Comparison of ENCODE assay signal across 1 cellular context in genomic region chr4:7523526-7523925, GRCh38.
TF ChIP-seq lines count a peak whose summit lies in the region.

No MANE protein-coding gene starts in this region.

TF ChIP-seq in SK-N-SH, 30 proteins besides CTCF, POLR2A, EP300 and RAD21 (continued from another document):
- TF ChIP-seq ZBTB33 (IDR thresholded peaks at IDR 0.05; ENCODE audit: borderline replicate concordance, low read depth) (no peak), USF1 (IDR thresholded peaks at IDR 0.05; ENCODE audit: borderline replicate concordance, low read depth) (no peak), MAX (IDR thresholded peaks at IDR 0.05; ENCODE audit: low read depth) (no peak), IRF3 (IDR thresholded peaks at IDR 0.05; ENCODE audit: low read depth, low read length) (no peak), POLR2AphosphoS5 (IDR thresholded peaks at IDR 0.05; ENCODE audit: low read depth, low read length) (no peak), SMC3 (IDR thresholded peaks at IDR 0.05; ENCODE audit: low read depth, low read length) (no peak), NFIC (IDR thresholded peaks at IDR 0.05; ENCODE audit: borderline replicate concordance) (no peak), FOSL2 (IDR thresholded peaks at IDR 0.05; ENCODE audit: borderline replicate concordance, low read depth) (no peak), MXI1 (IDR thresholded peaks at IDR 0.05; ENCODE audit: low read depth, low read length) (no peak)
